In the genomic region with DNA sequence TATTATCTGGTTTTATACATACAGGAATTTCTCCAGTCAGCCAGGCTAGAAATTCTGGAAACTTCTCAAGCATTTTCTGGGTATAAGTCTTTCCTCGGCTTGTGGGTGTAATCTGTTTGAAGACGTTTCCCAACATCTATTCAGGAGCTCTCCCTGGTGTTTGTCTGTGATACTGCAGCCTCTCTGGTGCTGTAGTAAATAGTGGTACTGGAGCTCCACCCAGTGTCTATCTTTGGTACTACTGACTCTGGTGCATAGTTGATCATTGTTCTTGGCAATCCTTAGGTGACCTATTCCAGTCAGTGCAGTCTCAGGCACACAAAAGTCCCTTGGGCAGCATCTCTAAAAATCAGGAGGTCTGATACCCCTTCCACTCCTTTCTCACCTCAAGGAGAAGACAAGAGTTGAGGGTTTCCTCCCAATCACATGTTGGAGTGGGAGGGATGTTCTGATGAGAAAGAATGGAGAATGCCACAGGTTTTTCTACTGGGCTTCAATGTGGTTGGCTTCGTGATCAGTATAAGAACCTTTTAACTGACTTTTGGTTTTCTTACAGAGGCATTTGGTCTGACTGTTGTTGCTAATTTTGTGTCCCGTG, we compare ENCODE assay signal across 8 cellular contexts.
DNase-seq lines count a peak whose midpoint lies in the region; ATAC-seq and TF ChIP-seq lines count a peak whose summit lies in the region.

No MANE protein-coding gene starts in this region.

- H3K27me3 ChIP-seq in DND-41 (ENCODE audit: insufficient read depth, low read length, poor library complexity): no peaks in the 10 kb centered on the region
- H3K27me3 ChIP-seq in PC-9 (ENCODE audit: insufficient read depth, low read depth): no peaks in the 10 kb centered on the region
- H3K27me3 ChIP-seq in fibroblast of lung (ENCODE audit: control insufficient read depth, insufficient read depth, low read length): peaks cover 3% of the 10 kb centered on the region
- H3K27me3 ChIP-seq in neuronal stem cell (ENCODE audit: control insufficient read depth in 3 of 3, insufficient read depth in 3 of 3, low read depth in 1 of 3, low read length in 3 of 3): no peaks in the 10 kb centered on the region
- no peaks in the 10 kb centered on the region for H3K27me3 ChIP-seq in testis

- no peak overlapping the region for H2BK120ac ChIP-seq in neuronal stem cell (ENCODE audit: low read depth, low read length)

- POLR2A ChIA-PET in PC-9 (lab: Charles Lee; ENCODE audit: unreplicated experiment): interaction anchor here (0.6 kb wide), 2 partner anchors 469 to 623 kb away, joined by 5 read pairs; no protein-coding TSS in a partner anchor

- peaks cover 28% of the 10 kb centered on the region for H3K4me1 ChIP-seq in DND-41 (ENCODE audit: insufficient read depth, low read length)
- H3K4me1 ChIP-seq in PC-9 (replicated peaks; ENCODE audit: insufficient read depth): no peaks in the 10 kb centered on the region
- H3K4me1 ChIP-seq in fibroblast of lung (ENCODE audit: control insufficient read depth, extremely low read depth, insufficient read depth, low read length): no peaks in the 10 kb centered on the region
- no peaks in the 10 kb centered on the region for H3K4me1 ChIP-seq in neuronal stem cell (ENCODE audit: control insufficient read depth in 2 of 2, insufficient read depth in 1 of 2, low read depth in 1 of 2, low read length in 2 of 2)
- no peaks in the 10 kb centered on the region for H3K4me1 ChIP-seq in testis

- CTCF ChIA-PET in PC-9 (lab: Charles Lee): interaction anchor here (0.6 kb wide), 2 partner anchors 127 to 642 kb away, joined by 3 read pairs; no protein-coding TSS in a partner anchor

- H3K18ac ChIP-seq in neuronal stem cell (ENCODE audit: low read length): no peak overlapping the region

- no peak overlapping the region for H4K91ac ChIP-seq in neuronal stem cell (ENCODE audit: low read depth, low read length, poor library complexity)

- H2BK15ac ChIP-seq in neuronal stem cell (ENCODE audit: low read length): no peak overlapping the region

- no peak overlapping the region for H3K14ac ChIP-seq in neuronal stem cell (ENCODE audit: low read length)

- H3K4me2 ChIP-seq in DND-41 (ENCODE audit: insufficient read depth, low read length): 0 out of 2 replicates have a peak overlapping the region, but pooled peaks have one; percentile 22
- H3K4me2 ChIP-seq in PC-9: no peak overlapping the region
- H3K4me2 ChIP-seq in fibroblast of lung (ENCODE audit: extremely low read depth, insufficient read depth, low read length): no peak overlapping the region
- no peak overlapping the region for H3K4me2 ChIP-seq in neuronal stem cell (ENCODE audit: insufficient read depth, low read length, poor library complexity, severe bottlenecking)

- H3K4ac ChIP-seq in neuronal stem cell (ENCODE audit: low read length): no peak overlapping the region

- no CpG with 5 or more reads among the region's 4 CpGs for WGBS in neuronal stem cell (ENCODE audit: extremely low coverage in 2 of 2, insufficient read length in 2 of 2, insufficient replicate concordance in 1 of 2), 2 donors
- WGBS in testis, 2 donors: 30 to 34% methylated on average over 4 of the region's 4 CpGs

- H2BK5ac ChIP-seq in neuronal stem cell (ENCODE audit: low read length): no peak overlapping the region

- ATAC-seq in DND-41 (ENCODE audit: insufficient read depth, low read depth): peak; percentile 83
- ATAC-seq in GM21576 (IDR thresholded peaks at IDR 0.05; ENCODE audit: unreplicated experiment): peak; percentile 92

- DNase-seq in DND-41: peak; percentile 87
- DNase-seq in KBM-7: peak; percentile 95
- DNase-seq in PC-9: peak; percentile 71 to 72
- DNase-seq in activated T-cell treated with anti-CD3 and anti-CD28 coated beads, Interleukin-2, amount 50 U/mL, for 1 hour: peak; percentile 55
- peak; percentile 81 to 95 for DNase-seq in fibroblast of lung (ENCODE audit: low read depth in 2 of 2)
- DNase-seq in neuronal stem cell (ENCODE audit: low spot score): peak; percentile 82
- DNase-seq in testis: peak; percentile 97

- peak overlapping the region; percentile 55; the same call in 1 of the 2 replicates for H2AFZ ChIP-seq in DND-41 (ENCODE audit: low read depth, low read length)
- no peak overlapping the region for H2AFZ ChIP-seq in PC-9
- H2AFZ ChIP-seq in fibroblast of lung (ENCODE audit: low read length): no peak overlapping the region
- peak overlapping the region; percentile 30 for H2AFZ ChIP-seq in neuronal stem cell (ENCODE audit: low read length)

- H4K8ac ChIP-seq in neuronal stem cell (ENCODE audit: low read depth, low read length): no peak overlapping the region

- no peak overlapping the region for H3K4me3 ChIP-seq in DND-41 (ENCODE audit: low read depth in 1 of 2, low read length in 2 of 2)
- H3K4me3 ChIP-seq in PC-9: no peak overlapping the region
- H3K4me3 ChIP-seq in fibroblast of lung (replicated peaks in 1 of 4; ENCODE audit: control extremely low read depth in 1 of 4, insufficient read depth in 1 of 4, low read depth in 3 of 4, low read length in 4 of 4): no peak overlapping the region
- H3K4me3 ChIP-seq in neuronal stem cell (ENCODE audit: low read length in 2 of 2): no peak overlapping the region
- no peak overlapping the region for H3K4me3 ChIP-seq in testis

- no peak overlapping the region for H2BK12ac ChIP-seq in neuronal stem cell (ENCODE audit: low read length)

- H3K79me2 ChIP-seq in DND-41 (ENCODE audit: insufficient read depth, low read length) (no peaks in the 10 kb centered on the region), PC-9 (ENCODE audit: low read depth) (no peaks in the 10 kb centered on the region), fibroblast of lung (ENCODE audit: control insufficient read depth, insufficient read depth, low read length) (no peaks in the 10 kb centered on the region)

- no peaks in the 10 kb centered on the region for H3K79me1 ChIP-seq in neuronal stem cell (ENCODE audit: low read depth, low read length)

- intact Hi-C loops in PC-9 (cut with micrococcal nuclease; ENCODE audit: unreplicated experiment): loop anchor here (1.0 to 10.0 kb wide), 9 partner anchors 174 to 1938 kb away; no protein-coding TSS in a partner anchor
- intact Hi-C loops in testis (cut with DNase I; ENCODE audit: low total_unique reads): loop anchor here (5.0 kb wide), 1 partner anchor 177 kb away; no protein-coding TSS in a partner anchor

- no peaks in the 10 kb centered on the region for H3K9me2 ChIP-seq in PC-9 (ENCODE audit: insufficient read depth)

- TF ChIP-seq CTCF in DND-41 (IDR thresholded peaks at IDR 0.05; ENCODE audit: borderline replicate concordance, extremely low read depth, low read length, poor library complexity, severe bottlenecking) (peak; percentile 100), PC-9 (conservative IDR thresholded peaks at IDR 0.05) (peak; percentile 99), fibroblast of lung (conservative IDR thresholded peaks at IDR 0.05 in 1 of 2, IDR thresholded peaks at IDR 0.05 in 1 of 2; ENCODE audit: low read depth in 1 of 2, low read length in 2 of 2) (peak; percentile 99), testis (IDR thresholded peaks at IDR 0.05) (peak; percentile 96 to 100 (median 100))

- peaks cover 16% of the 10 kb centered on the region for H3K9me3 ChIP-seq in DND-41 (ENCODE audit: insufficient read depth, low read length, severe bottlenecking)
- H3K9me3 ChIP-seq in PC-9 (ENCODE audit: insufficient read depth, low read depth): 0 out of 2 replicates have a peak, but pooled peaks cover 8% of the 10 kb centered on the region
- no peaks in the 10 kb centered on the region for H3K9me3 ChIP-seq in fibroblast of lung (ENCODE audit: control insufficient read depth, insufficient read depth, low read depth, low read length)
- peaks cover 0 to 7% of the 10 kb centered on the region in 2 donors for H3K9me3 ChIP-seq in neuronal stem cell (replicated peaks in 1 of 2; ENCODE audit: control insufficient read depth in 2 of 2, insufficient read depth in 1 of 2, low read depth in 1 of 2, low read length in 2 of 2)
- no peaks in the 10 kb centered on the region for H3K9me3 ChIP-seq in testis

- in situ Hi-C loops in KBM-7 (cut with MboI; ENCODE audit: low pct_unique_long_range_greater_than_20kb, low sequenced_read_pairs): no loop called here

- TF ChIP-seq POLR2A in testis (IDR thresholded peaks at IDR 0.05): no peak

- H3K36me3 ChIP-seq in DND-41 (ENCODE audit: insufficient read depth, low read length): no peaks in the 10 kb centered on the region
- no peaks in the 10 kb centered on the region for H3K36me3 ChIP-seq in PC-9 (ENCODE audit: low read depth)
- no peaks in the 10 kb centered on the region for H3K36me3 ChIP-seq in fibroblast of lung (ENCODE audit: control insufficient read depth, insufficient read depth, low read length)
- no peaks in the 10 kb centered on the region for H3K36me3 ChIP-seq in neuronal stem cell (replicated peaks in 1 of 2; ENCODE audit: control insufficient read depth in 2 of 2, insufficient read depth in 2 of 2, low read length in 2 of 2)
- no peaks in the 10 kb centered on the region for H3K36me3 ChIP-seq in testis (ENCODE audit: low read depth, missing control alignments)

- H3K27ac ChIP-seq in DND-41 (ENCODE audit: low read length): peak overlapping the region; percentile 64
- no peak overlapping the region for H3K27ac ChIP-seq in PC-9
- no peak overlapping the region for H3K27ac ChIP-seq in fibroblast of lung (ENCODE audit: insufficient read depth, low read length)
- no peak overlapping the region for H3K27ac ChIP-seq in neuronal stem cell (replicated peaks; ENCODE audit: low read length)
- no peak overlapping the region for H3K27ac ChIP-seq in testis

- H3K23ac ChIP-seq in neuronal stem cell (ENCODE audit: low read depth, low read length, poor library complexity): no peak overlapping the region

- H4K20me1 ChIP-seq in DND-41 (ENCODE audit: insufficient read depth, low read length) (no peaks in the 10 kb centered on the region), PC-9 (ENCODE audit: insufficient read depth) (no peaks in the 10 kb centered on the region), fibroblast of lung (ENCODE audit: control insufficient read depth, extremely low read depth, insufficient read depth, low read length) (no peaks in the 10 kb centered on the region)

- H3K9ac ChIP-seq in DND-41 (ENCODE audit: low read depth, low read length) (no peak overlapping the region), fibroblast of lung (ENCODE audit: insufficient read depth, low read length) (no peak overlapping the region), neuronal stem cell (ENCODE audit: low read depth, low read length, poor library complexity) (no peak overlapping the region)

- no peaks in the 10 kb centered on the region for H3F3A ChIP-seq in PC-9 (ENCODE audit: insufficient read depth, low read depth)

- no TSS peak for BruUV-seq in PC-9 (replicated peaks; lab: Mats Ljungman, UMichigan)

- no peak overlapping the region for H2AK5ac ChIP-seq in neuronal stem cell (ENCODE audit: low read depth, low read length)

Comparison
In these comparisons a context has a peak if more than half of its experiments do, and no peak if none do; other contexts are left out.
1. H2AFZ ChIP-seq: peak in DND-41 (single experiment) and neuronal stem cell (single experiment); none in PC-9 (single experiment) and fibroblast of lung (single experiment).
2. Peak in every context shown above with its lines, with median percentiles within 50 percentile points of each other: DNase-seq and CTCF ChIP-seq.